Comparison of ENCODE assay signal across 30 cellular contexts in genomic region chr6:97412511-97412910, GRCh38.
"Had no signal": no experiment of that assay in that cellular context is flagged by ENCODE, and none has a peak within 500 bp of the region (broad histone marks: within the 10 kb centered on the region; RNA-seq: fewer than 3 reads in every experiment).

No MANE protein-coding gene starts in this region.

- H3K4me1 Mint-ChIP-seq: immature natural killer cell; mesothelial cell of epicardium; naive B cell; natural killer cell; nephron progenitor cell; stimulated activated naive B cell treated with anti-CD40 and anti-IgM and Interleukin-4, amounts not matched to agents 10 μg/mL and 1 μg/mL and 100 μg/mL, for 72 hours had no signal

- H3K27ac Mint-ChIP-seq: immature natural killer cell; mesothelial cell of epicardium; naive B cell; natural killer cell; nephron progenitor cell; progenitor cell of endocrine pancreas; stimulated activated naive B cell treated with anti-CD40 and anti-IgM and Interleukin-4, amounts not matched to agents 10 μg/mL and 1 μg/mL and 100 μg/mL, for 72 hours had no signal

- H3K36me3 ChIP-seq: left lung, lower lobe of right lung, ovary, right atrium auricular region, right lobe of liver, stomach, suprapubic skin, thoracic aorta, tibial artery, upper lobe of right lung had no signal

- H3K4me3 ChIP-seq: left lung, lower lobe of right lung, ovary, right atrium auricular region, right lobe of liver, smooth muscle cell, stomach, suprapubic skin, thoracic aorta, tibial artery, upper lobe of right lung had no signal

- H3K27me3 ChIP-seq: left lung, ovary, right atrium auricular region, right lobe of liver, stomach, suprapubic skin, tibial artery, upper lobe of right lung had no signal

- DNase-seq: hypothalamus; immature natural killer cell; kidney; left colon; left lung; lower lobe of right lung; mammary epithelial cell; mesenchymal stem cell; naive B cell; natural killer cell; nephron progenitor cell; ovary; right lobe of liver; stimulated activated CD4-positive, alpha-beta T cell treated with anti-CD3 and anti-CD28 coated beads, Interleukin-1b, Interleukin-23, amount 100 ng/mL, for 48 hours; stimulated activated CD4-positive, alpha-beta T cell treated with anti-CD3 and anti-CD28 coated beads, Interleukin-2, amount 100 ng/mL, for 48 hours; stimulated activated CD4-positive, alpha-beta T cell treated with anti-CD3 and anti-CD28 coated beads, Interleukin-4, amount 100 ng/mL, for 4 hours; stimulated activated naive B cell treated with anti-CD40 and anti-IgM and Interleukin-4, amounts not matched to agents 10 μg/mL and 1 μg/mL and 100 μg/mL, for 72 hours; stimulated activated naive CD8-positive, alpha-beta T cell treated with anti-CD3 and anti-CD28 coated beads, Interleukin-15, Interleukin-2, amounts not matched to agents 100 U/mL and 50 U/mL, for 24 hours; stomach; tibial artery; trophoblast cell; upper lobe of right lung had no signal

- H3K36me3 Mint-ChIP-seq: immature natural killer cell; mesothelial cell of epicardium; naive B cell; natural killer cell; stimulated activated naive B cell treated with anti-CD40 and anti-IgM and Interleukin-4, amounts not matched to agents 10 μg/mL and 1 μg/mL and 100 μg/mL, for 72 hours had no signal

- H3K4me3 Mint-ChIP-seq: immature natural killer cell; mesothelial cell of epicardium; naive B cell; natural killer cell; nephron progenitor cell; stimulated activated naive B cell treated with anti-CD40 and anti-IgM and Interleukin-4, amounts not matched to agents 10 μg/mL and 1 μg/mL and 100 μg/mL, for 72 hours had no signal

- ATAC-seq: left lung; lower lobe of right lung; natural killer cell; right lobe of liver; stimulated activated naive B cell treated with anti-CD40 and anti-IgM and Interleukin-4, amounts not matched to agents 10 μg/mL and 1 μg/mL and 100 μg/mL, for 72 hours; stimulated activated naive CD8-positive, alpha-beta T cell treated with anti-CD3 and anti-CD28 coated beads, Interleukin-15, Interleukin-2, amounts not matched to agents 100 U/mL and 50 U/mL, for 24 hours; upper lobe of right lung had no signal

- FAIRE-seq: islet of Langerhans, kidney, urothelium cell line had no signal

- H3K27me3 Mint-ChIP-seq: naive B cell; progenitor cell of endocrine pancreas; stimulated activated naive B cell treated with anti-CD40 and anti-IgM and Interleukin-4, amounts not matched to agents 10 μg/mL and 1 μg/mL and 100 μg/mL, for 72 hours had no signal

- H3K27ac ChIP-seq: left lung, lower lobe of right lung, ovary, right atrium auricular region, right lobe of liver, stomach, suprapubic skin, thoracic aorta, tibial artery, upper lobe of right lung had no signal

- H3K9me3 ChIP-seq: left lung, lower lobe of right lung, ovary, right atrium auricular region, right lobe of liver, stomach, suprapubic skin, thoracic aorta, tibial artery, upper lobe of right lung had no signal

- H3K4me2 ChIP-seq: smooth muscle cell had no signal

- H3K9me3 Mint-ChIP-seq: natural killer cell, nephron progenitor cell had no signal

- H3K4me1 ChIP-seq: left lung, lower lobe of right lung, right atrium auricular region, right lobe of liver, stomach, suprapubic skin, tibial artery, upper lobe of right lung had no signal
